In the genomic region with DNA sequence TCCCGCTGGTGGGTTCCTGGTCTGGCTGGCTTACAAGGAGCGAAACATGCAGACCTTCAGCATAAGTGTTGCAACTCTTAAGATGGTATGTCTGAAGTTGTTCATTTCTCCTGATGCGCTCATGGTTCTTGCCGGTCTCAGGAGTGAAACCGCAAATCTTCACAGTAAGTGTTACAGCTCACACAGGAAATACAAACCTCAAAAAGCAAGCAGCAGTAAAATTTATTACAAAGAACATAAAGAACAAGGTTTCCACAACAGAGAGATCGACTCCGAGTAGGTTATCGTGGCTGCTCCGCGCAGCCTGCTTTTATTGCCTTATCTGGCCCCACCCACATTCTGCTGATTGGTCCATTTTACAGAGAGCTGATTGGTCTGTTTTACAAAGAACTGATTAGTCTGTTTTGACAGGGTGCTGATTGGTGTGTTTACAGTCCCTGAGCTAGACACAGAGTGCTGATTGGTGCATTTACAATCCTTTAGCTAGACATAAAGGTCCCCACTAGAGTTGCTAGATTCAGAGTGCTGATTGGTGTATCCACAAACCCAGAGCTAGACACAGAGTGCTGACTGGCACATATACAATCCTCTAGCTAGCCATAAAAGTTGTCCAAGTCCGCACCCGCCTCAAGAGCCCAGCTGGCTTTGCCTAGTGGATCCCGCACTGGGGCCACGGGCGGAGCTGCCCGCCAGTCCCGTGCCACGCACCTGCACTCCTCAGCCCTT, we compare ENCODE assay signal across 9 cellular contexts. TPM values are rescaled to one million over a fixed set of nuclear protein-coding genes. Genes with fewer than 3 reads are reported as not detected.
DNase-seq lines count a peak whose midpoint lies in the region; ATAC-seq and TF ChIP-seq lines count a peak whose summit lies in the region.
"Had no signal": no experiment of that assay in that cellular context is flagged by ENCODE, and none has a peak within 500 bp of the region (broad histone marks: within the 10 kb centered on the region; RNA-seq: fewer than 3 reads in every experiment).

No MANE protein-coding gene starts in this region.

- H3K36me3 Mint-ChIP-seq in glutamatergic neuron (ENCODE audit: unreplicated experiment), result no peaks in the 10 kb centered on the region

- no peak overlapping the region for H3K27ac Mint-ChIP-seq in glutamatergic neuron (ENCODE audit: unreplicated experiment)

- H3K36me3 ChIP-seq in psoas muscle (ENCODE audit: insufficient read depth in 1 of 2, low read depth in 1 of 2), result no peaks in the 10 kb centered on the region

- no peak overlapping the region for H3K4me3 Mint-ChIP-seq in glutamatergic neuron (ENCODE audit: unreplicated experiment)

- no peaks in the 10 kb centered on the region for H3K4me1 Mint-ChIP-seq in glutamatergic neuron (ENCODE audit: low read depth, unreplicated experiment)

- H3K4me3 ChIP-seq in psoas muscle, result no peak overlapping the region

- H3K27ac ChIP-seq in psoas muscle, result no peak overlapping the region

- peak; percentile 32 for DNase-seq in M059J (ENCODE audit: low read depth)
- peak; percentile 68 for DNase-seq in activated CD4-positive, CD25-positive, alpha-beta regulatory T cell treated with anti-CD3 and anti-CD28 coated beads, Interleukin-2, amount 50 U/mL, for 72 hours
- DNase-seq in central memory CD4-positive, alpha-beta T cell, result peak; percentile 89
- DNase-seq in stimulated activated CD8-positive, alpha-beta memory T cell treated with anti-CD3 and anti-CD28 coated beads, Interleukin-2, amount 100 ng/mL, for 48 hours (ENCODE audit: low read depth in 2 of 2), result peak; percentile 37 to 55
- DNase-seq in psoas muscle, result no peak
- DNase-seq in ureter (ENCODE audit: low spot score), result no peak
- DNase-seq in NCI-H2107 treated with DMSO at 0.1 percent for 48 hours (lab: John Stamatoyannopoulos, UW; ENCODE audit: unreplicated experiment), result no peak
- no peak for DNase-seq in glutamatergic neuron
- DNase-seq: amniotic stem cell had no signal

- peaks cover 11% of the 10 kb centered on the region for H3K9me3 Mint-ChIP-seq in glutamatergic neuron (ENCODE audit: unreplicated experiment)

- intact Hi-C loops in psoas muscle (cut with DNase I), result no loop called here

- 69 to 75% (median 72%) methylated on average over 14 to 18 of the region's 18 CpGs for WGBS in psoas muscle, 3 donors

- H3K27me3 Mint-ChIP-seq in glutamatergic neuron (ENCODE audit: unreplicated experiment), result peaks cover 9% of the 10 kb centered on the region

- H3K27me3 ChIP-seq in psoas muscle (ENCODE audit: insufficient read depth in 3 of 3, low read length in 2 of 3), result peaks cover under 1 to 37% (median 7%) of the 10 kb centered on the region in 3 donors

- H3K4me1 ChIP-seq in psoas muscle, result no peaks in the 10 kb centered on the region

- ATAC-seq in psoas muscle, result no peak

- no peak for TF ChIP-seq CTCF in psoas muscle (IDR thresholded peaks at IDR 0.05)
- no peak for TF ChIP-seq CTCF in glutamatergic neuron (IDR thresholded peaks at IDR 0.05; ENCODE audit: partially characterized antibody, unreplicated experiment)

- H3K9me3 ChIP-seq in psoas muscle, result no peaks in the 10 kb centered on the region

RNA-seq across cellular contexts. Expression of gene TRIM27, which starts 39.2 kb away (rescaled TPM):
- 88.1 and 104 TPM in 2 replicates for total RNA-seq in M059J (2014; rRNA removed; shearing (Covaris generic))
- 10 to 100 TPM; 15.0 to 26.0 (median 23.6) TPM for total RNA-seq in psoas muscle
- polyA plus RNA-seq in psoas muscle, result 10 to 100 TPM; 15.5 to 42.8 (median 39.5) TPM
- total RNA-seq in ureter, result 85.2 TPM
- total RNA-seq in glutamatergic neuron (ENCODE audit: unreplicated experiment), result 65.2 TPM

Comparison
In these comparisons a context has a peak if more than half of its experiments do, and no peak if none do; other contexts are left out.
1. DNase-seq: peak in M059J (single experiment), activated CD4-positive, CD25-positive, alpha-beta regulatory T cell treated with anti-CD3 and anti-CD28 coated beads, Interleukin-2, amount 50 U/mL, for 72 hours (single experiment), central memory CD4-positive, alpha-beta T cell (single experiment) and stimulated activated CD8-positive, alpha-beta memory T cell treated with anti-CD3 and anti-CD28 coated beads, Interleukin-2, amount 100 ng/mL, for 48 hours (2 of 2); none in psoas muscle (0 of 2), ureter (single experiment), NCI-H2107 treated with DMSO at 0.1 percent for 48 hours (single experiment) and glutamatergic neuron (single experiment).